1 cellular context compared by ENCODE assay signal in the genomic region with DNA sequence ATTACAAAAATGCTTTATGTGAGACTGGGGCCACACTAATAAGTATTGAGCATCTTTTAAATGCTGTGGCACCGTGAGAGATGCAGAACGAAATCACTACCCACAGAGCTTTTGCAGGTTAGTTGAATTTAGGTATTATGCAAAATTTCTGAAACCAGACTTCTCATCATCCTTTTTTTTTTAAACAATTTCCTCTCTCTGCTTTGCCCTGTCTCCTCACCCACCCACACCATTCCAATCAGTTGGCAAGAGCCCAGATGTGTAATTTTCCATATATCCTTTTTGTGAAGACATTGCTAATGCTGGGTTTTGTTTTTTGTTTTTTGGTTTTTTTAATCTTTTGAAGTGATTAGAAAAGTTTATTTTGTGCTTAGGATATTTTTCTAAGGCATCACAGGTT.
TF ChIP-seq lines count a peak whose summit lies in the region.

No MANE protein-coding gene starts in this region.

TF ChIP-seq in HepG2, 621 proteins besides CTCF, POLR2A, EP300 and RAD21:
- TF ChIP-seq IKZF4 (CRISPR knock-in tag; IDR thresholded peaks at IDR 0.05; ENCODE audit: borderline replicate concordance, low read depth, not compliant biosample characterization) (no peak), TBL1XR1 (IDR thresholded peaks at IDR 0.05; ENCODE audit: borderline replicate concordance, low read length, partially characterized antibody) (no peak), FOXA3 (CRISPR knock-in tag; IDR thresholded peaks at IDR 0.05) (no peak)
